In the genomic region with DNA sequence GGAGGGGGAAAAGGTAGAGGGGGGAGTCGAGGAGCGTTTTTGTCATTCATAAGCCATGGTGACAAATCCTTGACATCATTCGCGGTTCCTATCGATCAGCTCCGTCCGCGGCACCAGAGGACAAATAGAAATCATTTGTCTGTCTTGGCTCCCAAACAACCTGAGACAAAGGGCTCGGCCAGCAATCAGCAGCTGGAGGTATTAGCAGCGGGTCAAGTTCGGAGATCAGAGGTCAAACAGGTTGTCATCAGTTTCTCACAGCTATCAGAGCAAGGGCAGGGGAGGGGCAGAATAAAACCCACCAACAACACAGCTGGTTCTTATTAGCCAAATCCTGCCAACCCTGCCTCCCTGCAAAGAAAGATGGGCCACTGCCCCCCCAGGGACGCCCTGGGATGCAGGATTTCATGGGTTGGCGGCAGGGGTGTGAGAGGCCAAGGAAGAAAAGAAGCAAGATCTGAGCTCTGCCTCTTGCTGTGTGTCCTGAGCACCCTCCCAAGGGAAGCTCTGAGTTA, we compare ENCODE assay signal across 2 cellular contexts.
TF ChIP-seq lines count a peak whose summit lies in the region.

No MANE protein-coding gene starts in this region.

TF ChIP-seq in SK-N-SH, 30 proteins besides CTCF, POLR2A, EP300 and RAD21 (continued from another document):
- TF ChIP-seq CHD2 (IDR thresholded peaks at IDR 0.05; ENCODE audit: low read length, partially characterized antibody), result no peak
- TF ChIP-seq FOSL2 (IDR thresholded peaks at IDR 0.05; ENCODE audit: borderline replicate concordance, low read depth), result no peak
- TF ChIP-seq NFIC (IDR thresholded peaks at IDR 0.05; ENCODE audit: borderline replicate concordance), result no peak
- TF ChIP-seq TAF1 (IDR thresholded peaks at IDR 0.05; ENCODE audit: borderline replicate concordance, low read depth, low read length), result no peak
- TF ChIP-seq RCOR1 (IDR thresholded peaks at IDR 0.05; ENCODE audit: low read length), result no peak
- TF ChIP-seq PBX3 (IDR thresholded peaks at IDR 0.05), result no peak
- no peak for TF ChIP-seq EZH2phosphoT487 (IDR thresholded peaks at IDR 0.05; ENCODE audit: borderline replicate concordance, low read depth)
- TF ChIP-seq GABPA (IDR thresholded peaks at IDR 0.05; ENCODE audit: low read depth), result no peak
TF ChIP-seq in SK-N-SH: peak in this region for 0.

TF ChIP-seq in SK-N-SH treated with all-trans-retinoic acid at 6 μM for 48 hours, 23 proteins besides CTCF, POLR2A, EP300 and RAD21 (continued from another document):
- TF ChIP-seq CREB5 (CRISPR knock-in tag; IDR thresholded peaks at IDR 0.05; ENCODE audit: low read depth) (no peak), ARNTL (CRISPR knock-in tag; IDR thresholded peaks at IDR 0.05; ENCODE audit: borderline replicate concordance, low read depth) (no peak), OSR1 (CRISPR knock-in tag; IDR thresholded peaks at IDR 0.05) (no peak), GLIS3 (CRISPR knock-in tag; IDR thresholded peaks at IDR 0.05) (no peak), RARB (CRISPR knock-in tag; IDR thresholded peaks at IDR 0.05) (no peak), ZNF70 (CRISPR knock-in tag; IDR thresholded peaks at IDR 0.05) (no peak)
